Comparison of ENCODE assay signal across 2 cellular contexts in genomic region chrX:70124678-70125077, GRCh38.
TF ChIP-seq lines count a peak whose summit lies in the region.

No MANE protein-coding gene starts in this region.

TF ChIP-seq in A549, 52 proteins besides CTCF, POLR2A, EP300 and RAD21:
- TF ChIP-seq ZSCAN20 (CRISPR knock-in tag; IDR thresholded peaks at IDR 0.05): no peak
- TF ChIP-seq RNF2 (IDR thresholded peaks at IDR 0.05; ENCODE audit: borderline replicate concordance, low read depth): no peak
- TF ChIP-seq MAFK (IDR thresholded peaks at IDR 0.05; ENCODE audit: partially characterized antibody): peak; percentile 40

TF ChIP-seq in K562, 482 proteins besides CTCF, POLR2A, EP300 and RAD21 (continues in another document):
- TF ChIP-seq PREB (CRISPR knock-in tag; IDR thresholded peaks at IDR 0.05) (no peak), SNAPC5 (CRISPR knock-in tag; IDR thresholded peaks at IDR 0.05) (no peak), SMAD4 (CRISPR knock-in tag; conservative IDR thresholded peaks at IDR 0.05) (no peak), ZNF639 (CRISPR knock-in tag; conservative IDR thresholded peaks at IDR 0.05 in 1 of 2, IDR thresholded peaks at IDR 0.05 in 1 of 2) (no peak), MAFF (IDR thresholded peaks at IDR 0.05; ENCODE audit: low read length) (peak; percentile 25; the same call in 1 of the 2 replicates), CAMTA2 (CRISPR knock-in tag; conservative IDR thresholded peaks at IDR 0.05) (no peak), SETDB1 (IDR thresholded peaks at IDR 0.05; ENCODE audit: low read length) (no peak), RNF2 (IDR thresholded peaks at IDR 0.05) (no peak), ASH1L (IDR thresholded peaks at IDR 0.05; ENCODE audit: borderline replicate concordance, low read depth, partially characterized antibody) (no peak), ZNF224 (CRISPR knock-in tag; IDR thresholded peaks at IDR 0.05) (no peak), ZNF280A (IDR thresholded peaks at IDR 0.05; ENCODE audit: low read depth, partially characterized antibody) (no peak), ZBTB40 (IDR thresholded peaks at IDR 0.05) (no peak), ZBTB40 (CRISPR knock-in tag; IDR thresholded peaks at IDR 0.05) (no peak), RUNX1 (IDR thresholded peaks at IDR 0.05; ENCODE audit: low read depth) (no peak), NR2C2 (CRISPR knock-in tag; IDR thresholded peaks at IDR 0.05) (no peak), NR2C2 (tag; IDR thresholded peaks at IDR 0.05) (no peak), ZNF407 (IDR thresholded peaks at IDR 0.05; ENCODE audit: low read depth) (no peak), HNRNPH1 (optimal IDR thresholded peaks at IDR 0.05; ENCODE audit: low read depth, low read length) (no peak), ZBTB33 (CRISPR knock-in tag; IDR thresholded peaks at IDR 0.05) (no peak), JUN (IDR thresholded peaks at IDR 0.05; ENCODE audit: borderline replicate concordance, low read depth, low read length) (no peak), JUN (CRISPR knock-in tag; IDR thresholded peaks at IDR 0.05; ENCODE audit: borderline replicate concordance) (no peak), ZNF133 (CRISPR knock-in tag; IDR thresholded peaks at IDR 0.05) (no peak), ZNF347 (CRISPR knock-in tag; IDR thresholded peaks at IDR 0.05; ENCODE audit: low read depth) (no peak), SMARCB1 (IDR thresholded peaks at IDR 0.05; ENCODE audit: insufficient read length, low read depth) (no peak), POLR3G (IDR thresholded peaks at IDR 0.05; ENCODE audit: extremely low read depth, insufficient read length, insufficient replicate concordance) (no peak), MBD2 (IDR thresholded peaks at IDR 0.05; ENCODE audit: borderline replicate concordance, low read depth) (no peak), ZNF316 (IDR thresholded peaks at IDR 0.05) (peak; percentile 75), ELK3 (CRISPR knock-in tag; IDR thresholded peaks at IDR 0.05) (no peak), POLR2B (IDR thresholded peaks at IDR 0.05; ENCODE audit: low read depth, partially characterized antibody) (no peak), CBX3 (IDR thresholded peaks at IDR 0.05; ENCODE audit: borderline replicate concordance in 1 of 2, low read length in 2 of 2) (no peak), MIER1 (IDR thresholded peaks at IDR 0.05; ENCODE audit: low read depth) (no peak), ZFP36 (IDR thresholded peaks at IDR 0.05; ENCODE audit: low read depth, low read length, partially characterized antibody) (no peak), SIRT6 (IDR thresholded peaks at IDR 0.05; ENCODE audit: low read depth, low read length) (no peak)
